ENCODE assay signal across 17 cellular contexts in genomic region chr6:40877362-40877761, GRCh38.
DNase-seq lines count a peak whose midpoint lies in the region; ATAC-seq, FAIRE-seq and TF ChIP-seq lines count a peak whose summit lies in the region.
"Had no signal": no experiment of that assay in that cellular context is flagged by ENCODE, and none has a peak within 500 bp of the region (broad histone marks: within the 10 kb centered on the region; RNA-seq: fewer than 3 reads in every experiment).

No MANE protein-coding gene starts in this region.

- TF ChIP-seq RAD21 in H1 (IDR thresholded peaks at IDR 0.05 in 1 of 2, conservative IDR thresholded peaks at IDR 0.05 in 1 of 2; ENCODE audit: low read depth in 2 of 2, low read length in 2 of 2), result no peak

- intact Hi-C loops in activated CD8-positive, alpha-beta T cell treated with anti-CD3 and anti-CD28 coated beads for 36 hours (cut with micrococcal nuclease), result no loop called here

- no peak overlapping the region for H3K18ac ChIP-seq in H1 (ENCODE audit: extremely low read depth, low read length)

- H3K9me3 ChIP-seq in H1 (ENCODE audit: insufficient read depth in 2 of 2, low read depth in 1 of 2, low read length in 1 of 2), result peaks cover 0 to 6% of the 10 kb centered on the region in 2 experiments; a peak in 2 of 4 replicates
- H3K9me3 ChIP-seq: lower lobe of right lung, pancreas, vagina had no signal

- H2BK120ac ChIP-seq in H1 (replicated peaks; ENCODE audit: low read depth, low read length), result no peak overlapping the region

- H3K79me2 ChIP-seq in H1 (ENCODE audit: control insufficient read depth in 1 of 2, insufficient read depth in 2 of 2, low read length in 2 of 2), result no peaks in the 10 kb centered on the region

- H3K27me3 ChIP-seq in H1 (replicated peaks in 1 of 4; ENCODE audit: control insufficient read depth in 3 of 4, extremely low read depth in 1 of 4, insufficient read depth in 3 of 4, low read length in 3 of 4), result no peaks in the 10 kb centered on the region; a peak in 1 of 7 replicates
- H3K27me3 ChIP-seq: pancreas, vagina had no signal

- no peaks in the 10 kb centered on the region for H3K4me1 ChIP-seq in H1 (replicated peaks in 1 of 4; ENCODE audit: control insufficient read depth in 3 of 4, insufficient read depth in 4 of 4, low read length in 3 of 4)
- H3K4me1 ChIP-seq: lower lobe of right lung, vagina had no signal

- no peak overlapping the region for H3K4ac ChIP-seq in H1 (replicated peaks; ENCODE audit: insufficient read length, low read depth, low read length)

- no peak overlapping the region for H4K5ac ChIP-seq in H1 (ENCODE audit: insufficient read length, low read depth, low read length)

- H3K14ac ChIP-seq in H1 (ENCODE audit: insufficient read length), result no peak overlapping the region

- H3K9me3 Mint-ChIP-seq in activated CD8-positive, alpha-beta T cell treated with anti-CD3 and anti-CD28 coated beads for 36 hours, result peaks cover 4% of the 10 kb centered on the region
- H3K9me3 Mint-ChIP-seq in activated CD8-positive, alpha-beta T cell treated with anti-CD3 and anti-CD28 coated beads, Interleukin-2, amount 10 ng/mL, durations not matched to agents 7 days and 5 days (ENCODE audit: insufficient read depth), result no peaks in the 10 kb centered on the region

- WGBS in H1 (ENCODE audit: extremely low coverage in 1 of 2, insufficient coverage in 1 of 2, insufficient read length in 1 of 2, insufficient replicate concordance in 2 of 2, low coverage in 1 of 2, low lambda C conversion rate in 2 of 2, missing lambda C conversion rate in 1 of 2), 2 experiments, result 94% methylated on average over 1 of the region's 1 CpG; no CpG with 5 or more reads in 1 of the 2 experiments

- no peaks in the 10 kb centered on the region for H4K20me1 ChIP-seq in H1 (replicated peaks in 1 of 2; ENCODE audit: control insufficient read depth in 1 of 2, insufficient read depth in 2 of 2, low read length in 2 of 2)

- H3K36me3 ChIP-seq in H1 (ENCODE audit: control insufficient read depth in 2 of 4, insufficient read depth in 4 of 4, low read length in 3 of 4), result no peaks in the 10 kb centered on the region
- H3K36me3 ChIP-seq: lower lobe of right lung, pancreas, vagina had no signal

- no peak overlapping the region for H3K23ac ChIP-seq in H1 (ENCODE audit: insufficient read length)

- no peak overlapping the region for H3K27ac Mint-ChIP-seq in activated CD8-positive, alpha-beta T cell treated with anti-CD3 and anti-CD28 coated beads for 36 hours
- no peak overlapping the region for H3K27ac Mint-ChIP-seq in activated CD8-positive, alpha-beta T cell treated with anti-CD3 and anti-CD28 coated beads, Interleukin-2, amount 10 ng/mL, durations not matched to agents 7 days and 5 days
- H3K27ac Mint-ChIP-seq: activated naive CD8-positive, alpha-beta T cell had no signal

- H3K79me1 ChIP-seq in H1 (ENCODE audit: low read depth, low read length), result no peaks in the 10 kb centered on the region

- TF ChIP-seq POLR2A in H1 (IDR thresholded peaks at IDR 0.05; ENCODE audit: control extremely low read depth in 1 of 2, low read depth in 2 of 2, low read length in 2 of 2), result no peak

- no peak for TF ChIP-seq CTCF in activated CD8-positive, alpha-beta T cell treated with anti-CD3 and anti-CD28 coated beads for 36 hours (IDR thresholded peaks at IDR 0.05)
- no peak for TF ChIP-seq CTCF in RWPE1 (conservative IDR thresholded peaks at IDR 0.05; ENCODE audit: low read depth)
- no peak for TF ChIP-seq CTCF in H1 (IDR thresholded peaks at IDR 0.05; ENCODE audit: control extremely low read depth in 1 of 3, insufficient read depth in 1 of 3, low read depth in 1 of 3, low read length in 3 of 3)
- no peak for TF ChIP-seq CTCF in GM10266 (IDR thresholded peaks at IDR 0.05; ENCODE audit: control insufficient read depth, insufficient read depth, low read depth, missing control alignments)

- no peak overlapping the region for H2BK20ac ChIP-seq in H1 (ENCODE audit: low read length)

- H3K27me3 Mint-ChIP-seq in activated CD8-positive, alpha-beta T cell treated with anti-CD3 and anti-CD28 coated beads for 36 hours, result peaks cover 31% of the 10 kb centered on the region
- peaks cover 11% of the 10 kb centered on the region for H3K27me3 Mint-ChIP-seq in activated CD8-positive, alpha-beta T cell treated with anti-CD3 and anti-CD28 coated beads, Interleukin-2, amount 10 ng/mL, durations not matched to agents 7 days and 5 days (ENCODE audit: low read depth)

- no peak overlapping the region for H2BK12ac ChIP-seq in H1 (ENCODE audit: low read depth, low read length)

- H3K4me3 Mint-ChIP-seq in activated CD8-positive, alpha-beta T cell treated with anti-CD3 and anti-CD28 coated beads for 36 hours, result no peak overlapping the region
- H3K4me3 Mint-ChIP-seq in activated CD8-positive, alpha-beta T cell treated with anti-CD3 and anti-CD28 coated beads, Interleukin-2, amount 10 ng/mL, durations not matched to agents 7 days and 5 days, result no peak overlapping the region
- H3K4me3 Mint-ChIP-seq: activated naive CD8-positive, alpha-beta T cell; brain had no signal

- no peak overlapping the region for H3K4me2 ChIP-seq in H1 (ENCODE audit: insufficient read depth in 1 of 2, low read depth in 2 of 2, low read length in 2 of 2)

- DNase-seq in activated CD8-positive, alpha-beta T cell treated with anti-CD3 and anti-CD28 coated beads for 36 hours, result peak; percentile 66
- DNase-seq in activated CD8-positive, alpha-beta T cell treated with anti-CD3 and anti-CD28 coated beads, Interleukin-2, amount 10 ng/mL, durations not matched to agents 7 days and 5 days, result no peak
- DNase-seq in RWPE1 (ENCODE audit: low spot score) (peak; percentile 55), H1 (ENCODE audit: low read depth in 1 of 2, low spot score in 2 of 2) (no peak), NCI-H187 treated with DMSO at 0.1 percent for 48 hours (lab: John Stamatoyannopoulos, UW) (no peak), GM10266 (ENCODE audit: extremely low spot score) (no peak)
- DNase-seq in stimulated activated CD4-positive, alpha-beta T cell treated with anti-CD3 and anti-CD28 coated beads, TNF-alpha, amount 100 ng/mL, for 24 hours (ENCODE audit: low read depth in 3 of 3), result peak in 2 of 3 experiments; percentile 1 to 26
- DNase-seq: lower lobe of right lung, NCI-H2107, NCI-H526, OCI-M1, pancreas had no signal

- H4K91ac ChIP-seq in H1 (replicated peaks; ENCODE audit: insufficient read length, low read length), result no peak overlapping the region

- CTCF ChIA-PET in activated CD8-positive, alpha-beta T cell treated with anti-CD3 and anti-CD28 coated beads for 36 hours (lab: Charles Lee), result no interaction called here
- CTCF ChIA-PET in activated CD8-positive, alpha-beta T cell treated with anti-CD3 and anti-CD28 coated beads, Interleukin-2, amount 10 ng/mL, durations not matched to agents 7 days and 5 days (lab: Charles Lee), result no interaction called here
- CTCF ChIA-PET in RWPE1 (lab: Yijun Ruan, JAX), result interaction anchor here (0.7 kb wide), 1 partner anchor 1529 kb away, joined by 3 read pairs; no protein-coding TSS in a partner anchor
- CTCF ChIA-PET in H1 (lab: Charles Lee; ENCODE audit: partially characterized antibody), result interaction anchor here (1.1 to 2.0 kb wide), 5 partner anchors 10 to 32 kb away, joined by 3 to 9 read pairs (median 3); no protein-coding TSS in a partner anchor

- no peak for FAIRE-seq in H1 (lab: Jason Lieb, UNC)
- FAIRE-seq: pancreas had no signal

- no peak overlapping the region for H2BK5ac ChIP-seq in H1 (ENCODE audit: low read depth, low read length)

- H3K9ac ChIP-seq in H1 (replicated peaks in 1 of 4; ENCODE audit: extremely low read depth in 1 of 4, low read depth in 3 of 4, low read length in 3 of 4), result no peak overlapping the region

- H3K4me1 Mint-ChIP-seq in activated CD8-positive, alpha-beta T cell treated with anti-CD3 and anti-CD28 coated beads for 36 hours (ENCODE audit: low read depth), result peaks cover 11% of the 10 kb centered on the region
- peaks cover 8% of the 10 kb centered on the region for H3K4me1 Mint-ChIP-seq in activated CD8-positive, alpha-beta T cell treated with anti-CD3 and anti-CD28 coated beads, Interleukin-2, amount 10 ng/mL, durations not matched to agents 7 days and 5 days (ENCODE audit: low read depth)

- POLR2A ChIA-PET in activated CD8-positive, alpha-beta T cell treated with anti-CD3 and anti-CD28 coated beads for 36 hours (lab: Charles Lee), result no interaction called here
- POLR2A ChIA-PET in activated CD8-positive, alpha-beta T cell treated with anti-CD3 and anti-CD28 coated beads, Interleukin-2, amount 10 ng/mL, durations not matched to agents 7 days and 5 days (lab: Charles Lee), result no interaction called here
- POLR2A ChIA-PET in RWPE1 (lab: Yijun Ruan, JAX; ENCODE audit: low non-redundant PET), result no interaction called here
- POLR2A ChIA-PET in H1 (lab: Charles Lee; ENCODE audit: partially characterized antibody), result no interaction called here

- H3K23me2 ChIP-seq in H1 (ENCODE audit: low read depth, low read length), result no peaks in the 10 kb centered on the region

- ATAC-seq in activated CD8-positive, alpha-beta T cell treated with anti-CD3 and anti-CD28 coated beads for 36 hours, result peak; percentile 97
- ATAC-seq in activated CD8-positive, alpha-beta T cell treated with anti-CD3 and anti-CD28 coated beads, Interleukin-2, amount 10 ng/mL, durations not matched to agents 7 days and 5 days, result no peak
- ATAC-seq in HG03097 (IDR thresholded peaks at IDR 0.05; ENCODE audit: low FRiP score, unreplicated experiment), result no peak
- ATAC-seq: lower lobe of right lung, pancreas had no signal

- no peak overlapping the region for H2AK5ac ChIP-seq in H1 (ENCODE audit: low read depth, low read length)

- H2AFZ ChIP-seq in H1 (ENCODE audit: low read length), result no peak overlapping the region

- no peak for TF ChIP-seq EP300 in H1 (IDR thresholded peaks at IDR 0.05; ENCODE audit: borderline replicate concordance in 1 of 2, low read depth in 2 of 2, low read length in 2 of 2)

- no peak overlapping the region for H3K4me3 ChIP-seq in H1 (ENCODE audit: extremely low read depth in 1 of 4, insufficient read depth in 2 of 4, low read depth in 3 of 4, low read length in 4 of 4)
- H3K4me3 ChIP-seq: lower lobe of right lung, pancreas, vagina had no signal

- H3K27ac ChIP-seq in RWPE1, result no peak overlapping the region
- H3K27ac ChIP-seq in H1 (ENCODE audit: low read depth, low read length), result no peak overlapping the region
- H3K27ac ChIP-seq: C4-2B, lower lobe of right lung, pancreas, vagina had no signal

- H3K56ac ChIP-seq in H1 (replicated peaks; ENCODE audit: insufficient read length, low read depth, low read length), result no peak overlapping the region

- H2BK15ac ChIP-seq in H1 (ENCODE audit: low read length), result no peak overlapping the region

- 0 out of 2 replicates have a peak overlapping the region, but pooled peaks have one; percentile 17 for H4K8ac ChIP-seq in H1 (ENCODE audit: extremely low read depth, insufficient read depth, low read length)

- no peaks in the 10 kb centered on the region for H3K36me3 Mint-ChIP-seq in activated CD8-positive, alpha-beta T cell treated with anti-CD3 and anti-CD28 coated beads for 36 hours (ENCODE audit: low read depth)
- no peaks in the 10 kb centered on the region for H3K36me3 Mint-ChIP-seq in activated CD8-positive, alpha-beta T cell treated with anti-CD3 and anti-CD28 coated beads, Interleukin-2, amount 10 ng/mL, durations not matched to agents 7 days and 5 days (ENCODE audit: low read depth)
- H3K36me3 Mint-ChIP-seq: activated naive CD8-positive, alpha-beta T cell; brain had no signal

TF ChIP-seq in H1, 55 proteins besides CTCF, POLR2A, EP300 and RAD21:
- TF ChIP-seq TCF12 (IDR thresholded peaks at IDR 0.05; ENCODE audit: low read depth, low read length) (no peak), SUZ12 (IDR thresholded peaks at IDR 0.05; ENCODE audit: low read length) (no peak)
TF ChIP-seq in H1: peak in this region for 0.

Comparison
In these comparisons a context has a peak if more than half of its experiments do, and no peak if none do; other contexts are left out.
1. DNase-seq: peak in activated CD8-positive, alpha-beta T cell treated with anti-CD3 and anti-CD28 coated beads for 36 hours (single experiment), RWPE1 (single experiment) and stimulated activated CD4-positive, alpha-beta T cell treated with anti-CD3 and anti-CD28 coated beads, TNF-alpha, amount 100 ng/mL, for 24 hours (2 of 3); none in activated CD8-positive, alpha-beta T cell treated with anti-CD3 and anti-CD28 coated beads, Interleukin-2, amount 10 ng/mL, durations not matched to agents 7 days and 5 days (single experiment), H1 (0 of 2), NCI-H187 treated with DMSO at 0.1 percent for 48 hours (single experiment) and GM10266 (single experiment).
2. CTCF ChIA-PET loops: an anchor here in RWPE1 (0.7 kb wide) and H1 (1.1 to 2.0 kb wide); none called in activated CD8-positive, alpha-beta T cell treated with anti-CD3 and anti-CD28 coated beads for 36 hours and activated CD8-positive, alpha-beta T cell treated with anti-CD3 and anti-CD28 coated beads, Interleukin-2, amount 10 ng/mL, durations not matched to agents 7 days and 5 days.